Comparison of ENCODE assay signal across 14 cellular contexts in the genomic region with DNA sequence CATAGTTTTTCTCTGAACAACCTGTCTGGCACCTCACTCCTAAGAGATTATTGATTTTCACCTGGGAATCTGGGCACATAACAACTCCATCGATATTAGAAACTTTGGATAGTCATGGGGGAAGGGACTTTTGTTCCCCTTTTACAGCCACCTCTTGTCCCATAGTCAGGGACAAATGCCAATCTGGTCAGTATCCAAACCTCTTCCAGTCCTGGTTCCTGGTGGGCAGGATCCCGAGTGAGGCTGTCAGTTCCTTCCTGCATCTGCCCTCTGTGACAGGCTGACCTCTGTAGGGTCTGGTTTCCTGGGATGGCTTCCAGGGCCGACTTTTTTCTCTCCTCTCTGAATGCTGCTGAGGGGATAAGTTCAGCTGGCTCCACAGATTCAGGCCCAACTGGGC. TPM values are rescaled to one million over a fixed set of nuclear protein-coding genes. Genes with fewer than 3 reads are reported as not detected.
DNase-seq lines count a peak whose midpoint lies in the region; ATAC-seq and TF ChIP-seq lines count a peak whose summit lies in the region.
"Had no signal": no experiment of that assay in that cellular context is flagged by ENCODE, and none has a peak within 500 bp of the region (broad histone marks: within the 10 kb centered on the region; RNA-seq: fewer than 3 reads in every experiment).

No MANE protein-coding gene starts in this region.

- peaks cover 46% of the 10 kb centered on the region for H3K4me1 Mint-ChIP-seq in WTC11

- peaks cover 3% of the 10 kb centered on the region for H3K4me1 ChIP-seq in osteoblast (ENCODE audit: insufficient read depth, low read length)

- no peak overlapping the region for H3K27ac ChIP-seq in osteoblast (ENCODE audit: low read depth, low read length)
- H3K27ac ChIP-seq: 22Rv1, GM23248 had no signal

- POLR2A ChIA-PET in WTC11 (lab: Charles Lee), result interaction anchor here (0.6 kb wide), 1 partner anchor 50 kb away, joined by 3 read pairs; no protein-coding TSS in a partner anchor

- no peaks in the 10 kb centered on the region for H3K27me3 Mint-ChIP-seq in WTC11 (ENCODE audit: low read depth)

- no peak for TF ChIP-seq CTCF in WTC11 (IDR thresholded peaks at IDR 0.05)
- no peak for TF ChIP-seq CTCF in osteoblast (IDR thresholded peaks at IDR 0.05; ENCODE audit: extremely low read depth, low read depth, low read length)

- no peaks in the 10 kb centered on the region for H3K9me3 ChIP-seq in osteoblast (ENCODE audit: low read depth, low read length)

- ATAC-seq in WTC11 (no peak), GM21723 (IDR thresholded peaks at IDR 0.05; ENCODE audit: unreplicated experiment) (no peak), GM18520 (IDR thresholded peaks at IDR 0.05; ENCODE audit: unreplicated experiment) (no peak)
- ATAC-seq: HCT116 had no signal

- no peaks in the 10 kb centered on the region for H3K36me3 ChIP-seq in osteoblast (ENCODE audit: insufficient read depth, low read length)

- H4K20me1 ChIP-seq in osteoblast (ENCODE audit: insufficient read depth, low read length), result no peaks in the 10 kb centered on the region

- no peak overlapping the region for H3K4me3 Mint-ChIP-seq in WTC11
- H3K4me3 Mint-ChIP-seq: CD4-positive, CD25-positive, alpha-beta regulatory T cell had no signal

- no peak overlapping the region for H3K4me2 ChIP-seq in osteoblast (ENCODE audit: insufficient read depth, low read length)

- CTCF ChIA-PET in WTC11 (lab: Charles Lee), result no interaction called here

- peaks cover 42% of the 10 kb centered on the region for H3K27me3 ChIP-seq in osteoblast (ENCODE audit: insufficient read depth, low read length)

- H3K36me3 Mint-ChIP-seq in WTC11, result peaks cover 3% of the 10 kb centered on the region

- H3K4me3 ChIP-seq in osteoblast (ENCODE audit: insufficient read depth, low read length), result no peak overlapping the region
- H3K4me3 ChIP-seq: GM23248 had no signal

- DNase-seq in NCI-H1092 treated with DMSO at 0.1 percent for 48 hours (lab: John Stamatoyannopoulos, UW) (peak; percentile 50), NCI-H1092 (lab: John Stamatoyannopoulos, UW) (no peak), WTC11 (ENCODE audit: low spot score) (no peak), medulla oblongata (ENCODE audit: extremely low spot score) (peak; percentile 52), osteoblast (ENCODE audit: insufficient read length, low spot score, missing footprints) (peak; percentile 55)
- DNase-seq in stimulated activated CD4-positive, alpha-beta T cell treated with anti-CD3 and anti-CD28 coated beads, Interleukin-4, amount 100 ng/mL, for 24 hours, result no peak
- DNase-seq: CD4-positive, CD25-positive, alpha-beta regulatory T cell; DMS53; GM23248 had no signal

- H3K9me3 Mint-ChIP-seq in WTC11, result peaks cover 1% of the 10 kb centered on the region; the same call in 1 of the 2 replicates

- H2AFZ ChIP-seq in osteoblast (ENCODE audit: low read length), result no peak overlapping the region
- H2AFZ ChIP-seq: GM23248 had no signal

- H3K79me2 ChIP-seq in osteoblast (ENCODE audit: insufficient read depth, low read length), result no peaks in the 10 kb centered on the region

- H3K27ac Mint-ChIP-seq in WTC11, result peak overlapping the region; percentile 61; the same call in 1 of the 2 replicates

TF ChIP-seq in WTC11, 78 proteins besides CTCF, POLR2A, EP300 and RAD21 (continues in another document):
- no peak for TF ChIP-seq OVOL2 (CRISPR knock-in tag; IDR thresholded peaks at IDR 0.05; ENCODE audit: borderline replicate concordance)
- no peak for TF ChIP-seq GTF2I (CRISPR knock-in tag; conservative IDR thresholded peaks at IDR 0.05)
- TF ChIP-seq FOXP4 (CRISPR knock-in tag; IDR thresholded peaks at IDR 0.05), result no peak
- no peak for TF ChIP-seq CDX4 (CRISPR knock-in tag; IDR thresholded peaks at IDR 0.05; ENCODE audit: borderline replicate concordance)
- TF ChIP-seq, protein P1, sequence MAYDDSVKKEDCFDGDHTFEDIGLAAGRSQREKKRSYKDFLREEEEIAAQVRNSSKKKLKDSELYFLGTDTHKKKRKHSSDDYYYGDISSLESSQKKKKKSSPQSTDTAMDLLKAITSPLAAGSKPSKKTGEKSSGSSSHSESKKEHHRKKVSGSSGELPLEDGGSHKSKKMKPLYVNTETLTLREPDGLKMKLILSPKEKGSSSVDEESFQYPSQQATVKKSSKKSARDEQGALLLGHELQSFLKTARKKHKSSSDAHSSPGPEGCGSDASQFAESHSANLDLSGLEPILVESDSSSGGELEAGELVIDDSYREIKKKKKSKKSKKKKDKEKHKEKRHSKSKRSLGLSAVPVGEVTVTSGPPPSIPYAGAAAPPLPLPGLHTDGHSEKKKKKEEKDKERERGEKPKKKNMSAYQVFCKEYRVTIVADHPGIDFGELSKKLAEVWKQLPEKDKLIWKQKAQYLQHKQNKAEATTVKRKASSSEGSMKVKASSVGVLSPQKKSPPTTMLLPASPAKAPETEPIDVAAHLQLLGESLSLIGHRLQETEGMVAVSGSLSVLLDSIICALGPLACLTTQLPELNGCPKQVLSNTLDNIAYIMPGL (CRISPR knock-in tag; IDR thresholded peaks at IDR 0.05), result no peak
- no peak for TF ChIP-seq ZNF671 (CRISPR knock-in tag; IDR thresholded peaks at IDR 0.05)
- no peak for TF ChIP-seq RORB (CRISPR knock-in tag; IDR thresholded peaks at IDR 0.05)
- TF ChIP-seq NFYB (CRISPR knock-in tag; conservative IDR thresholded peaks at IDR 0.05; ENCODE audit: low read depth), result no peak
- TF ChIP-seq, protein P2, sequence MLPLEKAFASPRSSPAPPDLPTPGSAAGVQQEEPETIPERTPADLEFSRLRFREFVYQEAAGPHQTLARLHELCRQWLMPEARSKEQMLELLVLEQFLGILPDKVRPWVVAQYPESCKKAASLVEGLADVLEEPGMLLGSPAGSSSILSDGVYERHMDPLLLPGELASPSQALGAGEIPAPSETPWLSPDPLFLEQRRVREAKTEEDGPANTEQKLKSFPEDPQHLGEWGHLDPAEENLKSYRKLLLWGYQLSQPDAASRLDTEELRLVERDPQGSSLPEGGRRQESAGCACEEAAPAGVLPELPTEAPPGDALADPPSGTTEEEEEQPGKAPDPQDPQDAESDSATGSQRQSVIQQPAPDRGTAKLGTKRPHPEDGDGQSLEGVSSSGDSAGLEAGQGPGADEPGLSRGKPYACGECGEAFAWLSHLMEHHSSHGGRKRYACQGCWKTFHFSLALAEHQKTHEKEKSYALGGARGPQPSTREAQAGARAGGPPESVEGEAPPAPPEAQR (CRISPR knock-in tag; IDR thresholded peaks at IDR 0.05), result no peak
- TF ChIP-seq ZNF121 (CRISPR knock-in tag; IDR thresholded peaks at IDR 0.05), result no peak
- TF ChIP-seq USF2 (CRISPR knock-in tag; IDR thresholded peaks at IDR 0.05), result no peak
- TF ChIP-seq MYBL2 (CRISPR knock-in tag; IDR thresholded peaks at IDR 0.05), result no peak
- TF ChIP-seq TEAD4 (CRISPR knock-in tag; IDR thresholded peaks at IDR 0.05), result no peak
- TF ChIP-seq, protein P3, sequence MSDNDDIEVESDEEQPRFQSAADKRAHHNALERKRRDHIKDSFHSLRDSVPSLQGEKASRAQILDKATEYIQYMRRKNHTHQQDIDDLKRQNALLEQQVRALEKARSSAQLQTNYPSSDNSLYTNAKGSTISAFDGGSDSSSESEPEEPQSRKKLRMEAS (CRISPR knock-in tag; IDR thresholded peaks at IDR 0.05), result no peak
- TF ChIP-seq CBFB (CRISPR knock-in tag; IDR thresholded peaks at IDR 0.05; ENCODE audit: low read depth), result no peak

RNA-seq across cellular contexts. Expression of gene KIF5C, which starts 11.0 kb away (rescaled TPM):
- total RNA-seq in WTC11 (2021) (58.0 to 73.5 TPM (median 60.6 TPM) in 3 replicates), osteoblast (0.29 and 0.36 TPM in 2 replicates)
- total RNA-seq: HT-29 had no signal

Comparison
In these comparisons a context has a peak if more than half of its experiments do, and no peak if none do; other contexts are left out.
1. DNase-seq: peak in NCI-H1092 treated with DMSO at 0.1 percent for 48 hours (single experiment), medulla oblongata (single experiment) and osteoblast (single experiment); none in NCI-H1092 (single experiment), WTC11 (single experiment) and stimulated activated CD4-positive, alpha-beta T cell treated with anti-CD3 and anti-CD28 coated beads, Interleukin-4, amount 100 ng/mL, for 24 hours (single experiment).
2. RNA of gene KIF5C, which starts 11.0 kb away (total RNA-seq): 58.0 to 73.5 TPM in WTC11; 0.29 to 0.36 TPM in osteoblast; every median in the first group is over 10 times any median in the second.